In the genomic region with DNA sequence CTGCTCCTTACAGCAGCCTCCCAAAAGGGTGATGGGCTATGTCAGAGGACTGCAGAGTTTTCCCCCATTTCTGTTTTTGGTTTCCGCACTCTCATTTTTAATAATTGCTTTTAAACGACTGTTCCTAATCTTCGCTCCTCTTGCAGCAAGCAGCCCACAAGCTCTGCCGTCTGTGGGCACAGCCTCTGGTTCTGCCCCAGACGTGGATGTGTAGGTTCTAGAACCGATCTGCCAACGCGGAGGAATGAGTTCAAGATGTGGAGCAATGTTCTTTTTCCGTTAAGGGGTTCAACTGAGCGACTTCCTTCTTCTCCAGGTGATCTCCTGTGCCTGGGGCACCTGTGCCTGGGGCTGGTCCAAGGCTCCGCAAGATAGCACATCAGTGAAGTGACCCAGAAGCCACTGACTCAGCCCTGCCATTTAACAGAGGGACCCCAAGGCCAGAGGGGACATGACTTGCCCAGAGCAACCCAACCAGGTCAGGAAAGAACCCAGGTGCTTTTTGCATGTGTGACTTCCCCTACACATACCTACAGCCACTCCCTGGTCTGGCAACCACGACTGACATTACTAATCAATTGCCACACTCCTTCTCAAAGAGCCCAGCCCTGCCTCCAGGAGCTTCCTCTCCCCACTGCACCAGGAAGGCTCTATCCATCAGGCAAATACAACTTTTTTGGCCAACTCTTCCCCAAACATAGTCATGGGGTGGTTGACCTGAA, we compare ENCODE assay signal across 15 cellular contexts. TPM values are rescaled to one million over a fixed set of nuclear protein-coding genes. Genes with fewer than 3 reads are reported as not detected.
DNase-seq lines count a peak whose midpoint lies in the region; ATAC-seq, FAIRE-seq and TF ChIP-seq lines count a peak whose summit lies in the region.
"Had no signal": no experiment of that assay in that cellular context is flagged by ENCODE, and none has a peak within 500 bp of the region (broad histone marks: within the 10 kb centered on the region; RNA-seq: fewer than 3 reads in every experiment).

No MANE protein-coding gene starts in this region.

- H3K79me2 ChIP-seq in H1 (ENCODE audit: control insufficient read depth in 1 of 2, insufficient read depth in 2 of 2, low read length in 2 of 2) = peaks cover 1 to 60% of the 10 kb centered on the region in 2 experiments; a peak in 3 of 4 replicates

- no peak overlapping the region for H3K4ac ChIP-seq in H1 (replicated peaks; ENCODE audit: insufficient read length, low read depth, low read length)

- TF ChIP-seq POLR2A in A549 (IDR thresholded peaks at IDR 0.05; ENCODE audit: low read length) = no peak
- TF ChIP-seq POLR2A in H1 (IDR thresholded peaks at IDR 0.05; ENCODE audit: control extremely low read depth in 1 of 2, low read depth in 2 of 2, low read length in 2 of 2) = no peak

- peak overlapping the region in 3 of 4 donors; percentile 56 to 73 (median 61) for H3K4me3 Mint-ChIP-seq in IgD-negative memory B cell
- peak overlapping the region in 1 of 3 experiments; percentile 22 for H3K4me3 Mint-ChIP-seq in nephron
- H3K4me3 Mint-ChIP-seq: natural killer cell had no signal

- peaks cover 54 to 55% (median 54%) of the 10 kb centered on the region in 3 donors for H3K4me1 Mint-ChIP-seq in IgD-negative memory B cell
- H3K4me1 Mint-ChIP-seq in nephron = peaks cover 96% of the 10 kb centered on the region
- H3K4me1 Mint-ChIP-seq: natural killer cell had no signal

- TF ChIP-seq EP300 in A549 (IDR thresholded peaks at IDR 0.05) = no peak
- TF ChIP-seq EP300 in H1 (IDR thresholded peaks at IDR 0.05; ENCODE audit: borderline replicate concordance in 1 of 2, low read depth in 2 of 2, low read length in 2 of 2) = no peak

- H3K36me3 ChIP-seq in H1 (ENCODE audit: control insufficient read depth in 2 of 4, insufficient read depth in 4 of 4, low read length in 3 of 4) = no peaks in the 10 kb centered on the region; a peak in 1 of 8 replicates

- DNase-seq in A549 (ENCODE audit: low read depth in 1 of 2, low spot score in 1 of 2) = no peak
- DNase-seq in H1 (ENCODE audit: low read depth in 1 of 2, low spot score in 2 of 2) = no peak
- DNase-seq in left ventricle myocardium superior = no peak
- DNase-seq in NCI-H2196 treated with DMSO at 0.1 percent for 48 hours (lab: John Stamatoyannopoulos, UW; ENCODE audit: unreplicated experiment) = no peak
- no peak for DNase-seq in stimulated activated CD4-positive, alpha-beta T cell treated with anti-CD3 and anti-CD28 coated beads, Interleukin-2, amount 100 ng/mL, for 48 hours
- DNase-seq: heart right ventricle, natural killer cell, NCI-H146, NCI-H524 had no signal

- H3K9me3 ChIP-seq in A549 = no peaks in the 10 kb centered on the region
- H3K9me3 ChIP-seq in H1 (ENCODE audit: insufficient read depth in 2 of 2, low read depth in 1 of 2, low read length in 1 of 2) = no peaks in the 10 kb centered on the region
- H3K9me3 ChIP-seq: heart right ventricle had no signal

- H3K23ac ChIP-seq in H1 (ENCODE audit: insufficient read length) = no peak overlapping the region

- H2BK5ac ChIP-seq in H1 (ENCODE audit: low read depth, low read length) = no peak overlapping the region

- FAIRE-seq in A549 (lab: Jason Lieb, UNC) = no peak
- no peak for FAIRE-seq in H1 (lab: Jason Lieb, UNC)
- FAIRE-seq: RCC 7860 had no signal

- no peaks in the 10 kb centered on the region for H3K9me3 Mint-ChIP-seq in IgD-negative memory B cell
- no peaks in the 10 kb centered on the region for H3K9me3 Mint-ChIP-seq in nephron
- H3K9me3 Mint-ChIP-seq: natural killer cell had no signal

- H4K91ac ChIP-seq in H1 (replicated peaks; ENCODE audit: insufficient read length, low read length) = no peak overlapping the region

- WGBS in A549 (ENCODE audit: missing lambda C conversion rate) = 87% methylated on average over 12 of the region's 12 CpGs
- 89% methylated on average over 12 of the region's 12 CpGs; no CpG with 5 or more reads in 1 of the 2 experiments for WGBS in H1 (ENCODE audit: extremely low coverage in 1 of 2, insufficient coverage in 1 of 2, insufficient read length in 1 of 2, insufficient replicate concordance in 2 of 2, low coverage in 1 of 2, low lambda C conversion rate in 2 of 2, missing lambda C conversion rate in 1 of 2), 2 experiments

- H3K18ac ChIP-seq in H1 (ENCODE audit: extremely low read depth, low read length) = no peak overlapping the region

- ATAC-seq in A549 (peak in 1 of 2 experiments; percentile 1; a peak in 4 of 6 replicates), left ventricle myocardium superior (no peak), HG02884 (IDR thresholded peaks at IDR 0.05; ENCODE audit: unreplicated experiment) (no peak)
- ATAC-seq: heart right ventricle, natural killer cell, right cardiac atrium had no signal

- no peak overlapping the region for H2BK12ac ChIP-seq in H1 (ENCODE audit: low read depth, low read length)

- intact Hi-C loops in left ventricle myocardium superior (cut with micrococcal nuclease) = no loop called here

- no peak overlapping the region for H2AFZ ChIP-seq in H1 (ENCODE audit: low read length)

- POLR2A ChIA-PET in A549 (lab: Yijun Ruan, JAX) (interaction anchor here (1.1 kb wide), 1 partner anchor 11 kb away, joined by 3 read pairs; no protein-coding TSS in a partner anchor), H1 (lab: Charles Lee; ENCODE audit: partially characterized antibody) (interaction anchor here (0.9 to 9.4 kb wide), 3 partner anchors 10 to 21 kb away, joined by 3 to 59 read pairs (median 4); a partner anchor contains a TSS)

- peaks cover 13 to 16% of the 10 kb centered on the region in 2 experiments for H4K20me1 ChIP-seq in H1 (replicated peaks in 1 of 2; ENCODE audit: control insufficient read depth in 1 of 2, insufficient read depth in 2 of 2, low read length in 2 of 2)

- H3K27ac ChIP-seq in A549 (peak overlapping the region in 1 of 2 experiments; percentile 97; a peak in 4 of 6 replicates), H1 (ENCODE audit: low read depth, low read length) (no peak overlapping the region)
- H3K27ac ChIP-seq: KMS-11 had no signal

- H3K27me3 ChIP-seq in H1 (replicated peaks in 1 of 4; ENCODE audit: control insufficient read depth in 3 of 4, extremely low read depth in 1 of 4, insufficient read depth in 3 of 4, low read length in 3 of 4) = no peaks in the 10 kb centered on the region
- H3K27me3 ChIP-seq: heart right ventricle had no signal

- H2BK120ac ChIP-seq in H1 (replicated peaks; ENCODE audit: low read depth, low read length) = no peak overlapping the region

- H4K5ac ChIP-seq in H1 (ENCODE audit: insufficient read length, low read depth, low read length) = no peak overlapping the region

- H4K8ac ChIP-seq in H1 (ENCODE audit: extremely low read depth, insufficient read depth, low read length) = no peak overlapping the region

- no peak overlapping the region for H3K56ac ChIP-seq in H1 (replicated peaks; ENCODE audit: insufficient read length, low read depth, low read length)

- H3K4me1 ChIP-seq in A549 = peaks cover 100% of the 10 kb centered on the region
- peaks cover 4 to 35% (median 13%) of the 10 kb centered on the region in 4 experiments for H3K4me1 ChIP-seq in H1 (replicated peaks in 1 of 4; ENCODE audit: control insufficient read depth in 3 of 4, insufficient read depth in 4 of 4, low read length in 3 of 4)

- peak overlapping the region; percentile 12 to 82 (median 69) for H3K27ac Mint-ChIP-seq in IgD-negative memory B cell
- H3K27ac Mint-ChIP-seq in nephron = peak overlapping the region in 2 of 3 experiments; percentile 23 to 98
- H3K27ac Mint-ChIP-seq: natural killer cell had no signal

- H3K36me3 Mint-ChIP-seq in IgD-negative memory B cell (no peaks in the 10 kb centered on the region), nephron (ENCODE audit: low read depth) (no peaks in the 10 kb centered on the region)
- H3K36me3 Mint-ChIP-seq: natural killer cell had no signal

- TF ChIP-seq CTCF in A549 (IDR thresholded peaks at IDR 0.05) = no peak
- no peak for TF ChIP-seq CTCF in H1 (IDR thresholded peaks at IDR 0.05; ENCODE audit: control extremely low read depth in 1 of 3, insufficient read depth in 1 of 3, low read depth in 1 of 3, low read length in 3 of 3)
- no peak for TF ChIP-seq CTCF in nephron (IDR thresholded peaks at IDR 0.05; ENCODE audit: unreplicated experiment in 3 of 3)

- peak overlapping the region; percentile 36; the same call in 2 of the 3 replicates for H3K4me2 ChIP-seq in A549
- H3K4me2 ChIP-seq in H1 (ENCODE audit: insufficient read depth in 1 of 2, low read depth in 2 of 2, low read length in 2 of 2) = no peak overlapping the region
- H3K4me2 ChIP-seq: KMS-11 had no signal

- H2BK20ac ChIP-seq in H1 (ENCODE audit: low read length) = no peak overlapping the region

- H3K79me1 ChIP-seq in H1 (ENCODE audit: low read depth, low read length) = peaks cover 16% of the 10 kb centered on the region

- H3K23me2 ChIP-seq in H1 (ENCODE audit: low read depth, low read length) = no peaks in the 10 kb centered on the region

- no peak overlapping the region for H3K4me3 ChIP-seq in A549
- H3K4me3 ChIP-seq in H1 (ENCODE audit: extremely low read depth in 1 of 4, insufficient read depth in 2 of 4, low read depth in 3 of 4, low read length in 4 of 4) = no peak overlapping the region
- H3K4me3 ChIP-seq: heart right ventricle had no signal

- CTCF ChIA-PET in A549 (lab: Yijun Ruan, JAX) = interaction anchor here (1.3 kb wide), 1 partner anchor 400 kb away, joined by 3 read pairs; no protein-coding TSS in a partner anchor
- CTCF ChIA-PET in H1 (lab: Charles Lee; ENCODE audit: partially characterized antibody) = interaction anchor here (1.1 to 1.4 kb wide), 4 partner anchors 10 to 399 kb away, joined by 3 to 4 read pairs (median 4); no protein-coding TSS in a partner anchor

- no peak overlapping the region for H3K9ac ChIP-seq in H1 (replicated peaks in 1 of 4; ENCODE audit: extremely low read depth in 1 of 4, low read depth in 3 of 4, low read length in 3 of 4)
- H3K9ac ChIP-seq: KMS-11 had no signal

- H3K27me3 Mint-ChIP-seq in IgD-negative memory B cell (peaks cover 36% of the 10 kb centered on the region), nephron (ENCODE audit: low read depth) (peaks cover 6% of the 10 kb centered on the region)

- H2AK5ac ChIP-seq in H1 (ENCODE audit: low read depth, low read length) = 0 out of 2 replicates have a peak overlapping the region, but pooled peaks have one; percentile 16

- no peak overlapping the region for H3K14ac ChIP-seq in H1 (ENCODE audit: insufficient read length)

- no peak overlapping the region for H2BK15ac ChIP-seq in H1 (ENCODE audit: low read length)

- no peak for TF ChIP-seq RAD21 in A549 (conservative IDR thresholded peaks at IDR 0.05 in 1 of 2, IDR thresholded peaks at IDR 0.05 in 1 of 2)
- TF ChIP-seq RAD21 in H1 (IDR thresholded peaks at IDR 0.05 in 1 of 2, conservative IDR thresholded peaks at IDR 0.05 in 1 of 2; ENCODE audit: low read depth in 2 of 2, low read length in 2 of 2) = no peak

RNA-seq across cellular contexts. Expression of a gene that starts 22.7 kb away (rescaled TPM):
- 131 and 150 TPM in 2 replicates for polyA plus RNA-seq in A549 (2011; rRNA removed)
- polyA plus RNA-seq in A549 (2012; cell fraction: cytosol; rRNA removed) = 145 and 229 TPM in 2 replicates
- polyA plus RNA-seq in A549 (2012; cell fraction: nucleus; rRNA removed) = 263 and 339 TPM in 2 replicates
- 114 to 152 TPM (median 147 TPM) in 3 replicates for polyA plus RNA-seq in A549 (2017; fragmentation: RNase III; extraction: RNeasy Plus Mini Kit Qiagen cat#74134 plus additional on column Dnase treatment)
- polyA minus RNA-seq in A549 (2011; rRNA and poly(A)+ RNA removed) = 151 and 188 TPM in 2 replicates
- 7.0 TPM for polyA plus RNA-seq in IgD-negative memory B cell
- total RNA-seq in H1 (2021; fragmentation: NEBNext Ultra II Directional; extraction: Animal tissue kit (Norgen Biotek cat#: 25700)) = 20.0 and 20.5 TPM in 2 replicates
- 12.7 and 18.1 TPM in 2 replicates for polyA plus RNA-seq in H1 (2011; rRNA removed)
- 10.3 TPM for polyA plus RNA-seq in H1 (2011; cell fraction: cytosol; rRNA removed)
- polyA plus RNA-seq in H1 (2011; cell fraction: nucleus; rRNA removed) = 21.0 TPM
- polyA plus RNA-seq in H1 (2012, experiment 1 of 2) = 3.8 to 11.4 TPM (median 10.2 TPM) in 4 replicates
- 7.9 TPM for polyA plus RNA-seq in H1 (2012, experiment 2 of 2)
- polyA plus RNA-seq in H1 (2013, experiment 1 of 2) = 17.9 TPM
- polyA plus RNA-seq in H1 (2013, experiment 2 of 2) = 19.1 TPM
- 5.6 and 6.0 TPM in 2 replicates for polyA minus RNA-seq in H1 (2011; rRNA and poly(A)+ RNA removed)
- 15.3 TPM for polyA minus RNA-seq in H1 (2011; cell fraction: cytosol; rRNA and poly(A)+ RNA removed)
- polyA minus RNA-seq in H1 (2011; cell fraction: nucleus; rRNA and poly(A)+ RNA removed) = 12.0 TPM
- total RNA-seq in left ventricle myocardium superior = 24.7 TPM

Comparison
In these comparisons a context has a peak if more than half of its experiments do, and no peak if none do; other contexts are left out.
1. RNA of a gene that starts 22.7 kb away (polyA plus RNA-seq): 114 to 339 TPM in A549; 3.8 to 21.0 TPM in H1 and 7.0 TPM in IgD-negative memory B cell (single experiment); every median in the first group is over 4 times any median in the second.